In the genomic region with DNA sequence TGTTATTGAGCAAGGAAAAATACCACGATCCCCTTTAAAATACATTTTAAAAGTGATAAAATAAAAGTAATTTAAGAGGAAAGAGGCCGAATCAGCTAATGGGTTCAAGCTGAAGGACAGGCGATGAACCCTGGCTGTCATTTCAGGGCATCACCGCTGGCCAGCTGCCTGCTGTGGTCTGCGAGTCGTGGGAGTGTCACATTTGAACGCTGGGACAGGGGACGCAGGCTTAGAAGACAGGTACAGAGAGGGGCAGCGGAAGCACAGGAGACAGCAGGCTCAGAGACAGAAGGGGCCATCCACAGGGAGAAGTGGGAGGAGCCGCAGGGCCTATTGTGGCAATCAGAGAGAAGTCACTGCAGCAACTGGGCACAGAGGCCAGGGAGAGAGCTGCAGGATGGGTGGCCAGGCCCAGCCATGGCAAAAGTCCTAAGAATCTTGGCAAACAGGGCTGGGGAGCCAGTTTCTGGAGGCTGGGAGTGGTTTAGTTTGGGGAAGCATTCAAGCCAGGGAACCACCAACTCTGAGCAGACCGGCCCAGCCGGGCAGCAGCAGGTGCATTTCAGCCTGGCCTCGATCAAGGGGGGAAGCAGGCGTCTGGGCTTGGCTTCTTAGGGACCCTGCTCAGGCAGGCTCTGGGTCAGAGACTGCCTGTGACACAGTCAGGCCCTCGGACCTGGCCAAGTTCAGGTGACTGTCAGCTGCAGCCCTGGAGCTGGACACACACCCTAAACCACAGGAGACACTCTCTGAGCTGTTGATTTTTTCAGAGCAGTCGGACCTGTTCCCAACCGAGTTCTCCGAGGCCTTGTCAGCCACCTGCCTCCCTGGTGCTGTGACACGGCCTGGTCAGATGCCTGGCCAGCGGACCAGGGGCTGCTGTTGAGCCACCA, we compare ENCODE assay signal across 11 cellular contexts. TPM values are rescaled to one million over a fixed set of nuclear protein-coding genes. Genes with fewer than 3 reads are reported as not detected.
DNase-seq lines count a peak whose midpoint lies in the region; ATAC-seq and TF ChIP-seq lines count a peak whose summit lies in the region.
"Had no signal": no experiment of that assay in that cellular context is flagged by ENCODE, and none has a peak within 500 bp of the region (broad histone marks: within the 10 kb centered on the region; RNA-seq: fewer than 3 reads in every experiment).

No MANE protein-coding gene starts in this region.

- WGBS in upper lobe of left lung, 2 donors: 69 to 74% methylated on average over 13 to 15 of the region's 20 CpGs
- WGBS in SK-N-SH (ENCODE audit: low lambda C conversion rate): 95% methylated on average over 12 of the region's 20 CpGs

- TF ChIP-seq CTCF in neural crest cell (conservative IDR thresholded peaks at IDR 0.05) (no peak), upper lobe of left lung (IDR thresholded peaks at IDR 0.05) (no peak), SK-N-SH (IDR thresholded peaks at IDR 0.05) (no peak)

- no peak overlapping the region for H3K9ac ChIP-seq in SK-N-SH

- peaks cover 89% of the 10 kb centered on the region for H4K20me1 ChIP-seq in SK-N-SH (ENCODE audit: insufficient read depth)

- H3F3A ChIP-seq in SK-N-SH (replicated peaks; ENCODE audit: insufficient read depth): no peaks in the 10 kb centered on the region

- H3K4me3 Mint-ChIP-seq in activated CD4-positive, alpha-beta T cell treated with anti-CD3 and anti-CD28 coated beads, Interleukin-2, amount 10 ng/mL, durations not matched to agents 24 days and 14 days: no peak overlapping the region
- H3K4me3 Mint-ChIP-seq in neural crest cell: peak overlapping the region; percentile 65

- intact Hi-C loops in activated CD4-positive, alpha-beta T cell treated with anti-CD3 and anti-CD28 coated beads, Interleukin-2, amount 10 ng/mL, durations not matched to agents 24 days and 14 days (cut with micrococcal nuclease): no loop called here

- H3K36me3 Mint-ChIP-seq in activated CD4-positive, alpha-beta T cell treated with anti-CD3 and anti-CD28 coated beads, Interleukin-2, amount 10 ng/mL, durations not matched to agents 24 days and 14 days (ENCODE audit: low read depth): peaks cover 26% of the 10 kb centered on the region
- H3K36me3 Mint-ChIP-seq in neural crest cell (ENCODE audit: low read depth): no peaks in the 10 kb centered on the region

- ATAC-seq in upper lobe of left lung (ENCODE audit: low FRiP score in 2 of 2): peak in 1 of 2 donors; percentile 56
- no peak for ATAC-seq in GM21576 (IDR thresholded peaks at IDR 0.05; ENCODE audit: unreplicated experiment)
- ATAC-seq in HG03439 (IDR thresholded peaks at IDR 0.05; ENCODE audit: unreplicated experiment): no peak

- POLR2A ChIA-PET in SK-N-SH (lab: Yijun Ruan, JAX): interaction anchor here (1.5 kb wide), 1 partner anchor 13 kb away, joined by 5 read pairs; no protein-coding TSS in a partner anchor

- no peaks in the 10 kb centered on the region for H3K9me2 ChIP-seq in SK-N-SH

- DNase-seq in activated CD4-positive, alpha-beta T cell treated with anti-CD3 and anti-CD28 coated beads, Interleukin-2, amount 10 ng/mL, durations not matched to agents 24 days and 14 days: no peak
- no peak for DNase-seq in activated CD4-positive, alpha-beta T cell treated with anti-CD3 and anti-CD28 coated beads, Interleukin-2, amount 50 U/mL, for 4 hours
- DNase-seq in fibroblast of gingiva (ENCODE audit: low read depth) (peak; percentile 73), neural crest cell (ENCODE audit: low read depth, low spot score) (no peak), upper lobe of left lung (peak in 1 of 2 donors; percentile 71), SK-N-SH (no peak)
- DNase-seq: activated CD4-positive, alpha-beta T cell treated with anti-CD3 and anti-CD28 coated beads, Interleukin-2, amount 50 U/mL, for 1 hour; NCI-H1694; SHP77 had no signal

- H3K4me3 ChIP-seq in upper lobe of left lung (no peak overlapping the region), SK-N-SH (ENCODE audit: low read depth in 2 of 2, low read length in 1 of 2) (no peak overlapping the region)

- H3K9me3 Mint-ChIP-seq in activated CD4-positive, alpha-beta T cell treated with anti-CD3 and anti-CD28 coated beads, Interleukin-2, amount 10 ng/mL, durations not matched to agents 24 days and 14 days: no peaks in the 10 kb centered on the region
- H3K9me3 Mint-ChIP-seq in neural crest cell: no peaks in the 10 kb centered on the region

- H3K9me3 ChIP-seq in upper lobe of left lung (no peaks in the 10 kb centered on the region), SK-N-SH (no peaks in the 10 kb centered on the region)

- no peak for TF ChIP-seq RAD21 in SK-N-SH (IDR thresholded peaks at IDR 0.05; ENCODE audit: low read length)

- peak overlapping the region; percentile 77 to 87 (median 85) for H3K27ac ChIP-seq in upper lobe of left lung
- no peak overlapping the region; a peak in 1 of 4 replicates for H3K27ac ChIP-seq in SK-N-SH (ENCODE audit: low read depth in 2 of 2, low read length in 1 of 2)

- CTCF ChIA-PET in SK-N-SH (lab: Yijun Ruan, JAX): interaction anchor here (0.6 to 2.9 kb wide), 4 partner anchors 12 to 427 kb away, joined by 3 to 10 read pairs (median 4); a partner anchor contains a TSS

- H3K27me3 ChIP-seq in upper lobe of left lung: no peaks in the 10 kb centered on the region
- H3K27me3 ChIP-seq in SK-N-SH (ENCODE audit: insufficient read depth): no peaks in the 10 kb centered on the region

- peaks cover 29% of the 10 kb centered on the region for H3K4me1 Mint-ChIP-seq in activated CD4-positive, alpha-beta T cell treated with anti-CD3 and anti-CD28 coated beads, Interleukin-2, amount 10 ng/mL, durations not matched to agents 24 days and 14 days
- H3K4me1 Mint-ChIP-seq in neural crest cell: peaks cover 63% of the 10 kb centered on the region

- H3K36me3 ChIP-seq in upper lobe of left lung: peaks cover 0 to 19% (median 12%) of the 10 kb centered on the region in 4 donors
- peaks cover 4 to 5% of the 10 kb centered on the region in 2 experiments for H3K36me3 ChIP-seq in SK-N-SH (replicated peaks in 1 of 2; ENCODE audit: control insufficient read depth in 1 of 2, insufficient read depth in 2 of 2, low read length in 1 of 2)

- no peak for TF ChIP-seq POLR2A in upper lobe of left lung (IDR thresholded peaks at IDR 0.05)

- TF ChIP-seq EP300 in upper lobe of left lung (IDR thresholded peaks at IDR 0.05) (no peak), SK-N-SH (IDR thresholded peaks at IDR 0.05; ENCODE audit: borderline replicate concordance in 1 of 2, low read depth in 1 of 2, low read length in 1 of 2) (no peak)

- no peak overlapping the region for H3K4me2 ChIP-seq in SK-N-SH

- H3K27me3 Mint-ChIP-seq in activated CD4-positive, alpha-beta T cell treated with anti-CD3 and anti-CD28 coated beads, Interleukin-2, amount 10 ng/mL, durations not matched to agents 24 days and 14 days: no peaks in the 10 kb centered on the region
- H3K27me3 Mint-ChIP-seq in neural crest cell (ENCODE audit: low read depth): no peaks in the 10 kb centered on the region

- no peak overlapping the region for H2AFZ ChIP-seq in SK-N-SH (ENCODE audit: low read depth)

- peaks cover 51 to 57% (median 53%) of the 10 kb centered on the region in 4 donors for H3K4me1 ChIP-seq in upper lobe of left lung
- peaks cover 0 to 20% of the 10 kb centered on the region in 2 experiments; a peak in 1 of 4 replicates for H3K4me1 ChIP-seq in SK-N-SH (ENCODE audit: control insufficient read depth in 1 of 2, insufficient read depth in 2 of 2, low read depth in 1 of 2, low read length in 1 of 2)

- peaks cover 96% of the 10 kb centered on the region for H3K79me2 ChIP-seq in SK-N-SH (ENCODE audit: insufficient read depth)

- H3K27ac Mint-ChIP-seq in activated CD4-positive, alpha-beta T cell treated with anti-CD3 and anti-CD28 coated beads, Interleukin-2, amount 10 ng/mL, durations not matched to agents 24 days and 14 days: peak overlapping the region; percentile 16
- peak overlapping the region; percentile 84 for H3K27ac Mint-ChIP-seq in neural crest cell (ENCODE audit: unreplicated experiment)

TF ChIP-seq in SK-N-SH, 30 proteins besides CTCF, POLR2A, EP300 and RAD21 (continues in another document):
- TF ChIP-seq TAF1 (IDR thresholded peaks at IDR 0.05; ENCODE audit: borderline replicate concordance, low read depth, low read length) (no peak), GATA2 (CRISPR knock-in tag; IDR thresholded peaks at IDR 0.05) (no peak), TCF12 (IDR thresholded peaks at IDR 0.05) (no peak), ELF1 (IDR thresholded peaks at IDR 0.05) (no peak)
- TF ChIP-seq, protein P1, sequence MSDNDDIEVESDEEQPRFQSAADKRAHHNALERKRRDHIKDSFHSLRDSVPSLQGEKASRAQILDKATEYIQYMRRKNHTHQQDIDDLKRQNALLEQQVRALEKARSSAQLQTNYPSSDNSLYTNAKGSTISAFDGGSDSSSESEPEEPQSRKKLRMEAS (IDR thresholded peaks at IDR 0.05; ENCODE audit: low read depth): no peak

RNA-seq across cellular contexts. Expression of a gene that starts 11.9 kb away (rescaled TPM):
- total RNA-seq in activated CD4-positive, alpha-beta T cell treated with anti-CD3 and anti-CD28 coated beads, Interleukin-2, amount 10 ng/mL, durations not matched to agents 24 days and 14 days: 53.8 and 56.8 TPM in 2 replicates
- total RNA-seq in neural crest cell (85.9 and 95.3 TPM in 2 replicates), upper lobe of left lung (10 to 100 TPM; 27.4 to 60.1 (median 53.8) TPM)
- 62.5 and 82.8 TPM in 2 replicates for polyA plus RNA-seq in SK-N-SH (2012; rRNA removed)
- polyA plus RNA-seq in SK-N-SH (2012; cell fraction: cytosol; rRNA removed): 34.7 and 53.5 TPM in 2 replicates
- 48.5 and 52.9 TPM in 2 replicates for polyA plus RNA-seq in SK-N-SH (2012; cell fraction: nucleus; rRNA removed)

RNA-seq across cellular contexts. Expression of a gene that starts 14.0 kb away (rescaled TPM):
- 99.4 and 103 TPM in 2 replicates for total RNA-seq in activated CD4-positive, alpha-beta T cell treated with anti-CD3 and anti-CD28 coated beads, Interleukin-2, amount 10 ng/mL, durations not matched to agents 24 days and 14 days
- total RNA-seq in neural crest cell (117 and 120 TPM in 2 replicates), upper lobe of left lung (10 to 100 TPM in 3 of 6 donors, 1 to 10 TPM in 3; 3.3 to 16.8 (median 10.1) TPM)
- polyA plus RNA-seq in SK-N-SH (2012; rRNA removed): 13.2 and 18.0 TPM in 2 replicates
- 12.9 and 15.0 TPM in 2 replicates for polyA plus RNA-seq in SK-N-SH (2012; cell fraction: cytosol; rRNA removed)
- polyA plus RNA-seq in SK-N-SH (2012; cell fraction: nucleus; rRNA removed): 23.9 and 29.4 TPM in 2 replicates

RNA-seq across cellular contexts. Expression of a gene that starts 45.1 kb away (rescaled TPM):
- total RNA-seq in activated CD4-positive, alpha-beta T cell treated with anti-CD3 and anti-CD28 coated beads, Interleukin-2, amount 10 ng/mL, durations not matched to agents 24 days and 14 days: 20.6 and 21.0 TPM in 2 replicates
- total RNA-seq in neural crest cell (45.3 and 45.6 TPM in 2 replicates), upper lobe of left lung (10 to 100 TPM in 4 of 6 donors, 1 to 10 TPM in 2; 7.7 to 37.1 (median 15.6) TPM)
- 18.7 and 21.3 TPM in 2 replicates for polyA plus RNA-seq in SK-N-SH (2012; rRNA removed)
- 9.7 and 14.7 TPM in 2 replicates for polyA plus RNA-seq in SK-N-SH (2012; cell fraction: cytosol; rRNA removed)
- polyA plus RNA-seq in SK-N-SH (2012; cell fraction: nucleus; rRNA removed): 23.4 and 26.0 TPM in 2 replicates

RNA-seq across cellular contexts. Expression of a gene that starts 49.8 kb away (rescaled TPM):
- total RNA-seq in activated CD4-positive, alpha-beta T cell treated with anti-CD3 and anti-CD28 coated beads, Interleukin-2, amount 10 ng/mL, durations not matched to agents 24 days and 14 days: 14.2 and 16.8 TPM in 2 replicates
- 4.1 and 5.0 TPM in 2 replicates for total RNA-seq in neural crest cell
- total RNA-seq in upper lobe of left lung: 10 to 100 TPM; 11.2 to 39.8 (median 14.7) TPM
- 6.0 and 7.6 TPM in 2 replicates for polyA plus RNA-seq in SK-N-SH (2012; rRNA removed)
- 2.8 and 2.9 TPM in 2 replicates for polyA plus RNA-seq in SK-N-SH (2012; cell fraction: cytosol; rRNA removed)
- polyA plus RNA-seq in SK-N-SH (2012; cell fraction: nucleus; rRNA removed): 5.6 and 6.1 TPM in 2 replicates

Comparison
In these comparisons a context has a peak if more than half of its experiments do, and no peak if none do; other contexts are left out.
1. H3K27ac ChIP-seq: peak in upper lobe of left lung (4 of 4); none in SK-N-SH (0 of 2).